In genomic region chr19:30580673-30581072, GRCh38 we compare ENCODE assay signal across 9 cellular contexts.
"Had no signal": no experiment of that assay in that cellular context is flagged by ENCODE, and none has a peak within 500 bp of the region (broad histone marks: within the 10 kb centered on the region; RNA-seq: fewer than 3 reads in every experiment).

No MANE protein-coding gene starts in this region.

- DNase-seq: H7, HFFc6, IMR-90 had no signal

- FAIRE-seq: HepG2, K562 had no signal

- H3K4me3 ChIP-seq: GM23338, HAP-1, K562 had no signal

- H3K4me2 ChIP-seq: GM23338 had no signal

- H3K27ac ChIP-seq: HL-60 had no signal

- H3K9me3 ChIP-seq: HAP-1 had no signal

- H3K36me3 ChIP-seq: HAP-1 had no signal

- ATAC-seq: GM23338, HCT116, HepG2, K562 had no signal

- H2AFZ ChIP-seq: GM23338 had no signal
